In the genomic region with DNA sequence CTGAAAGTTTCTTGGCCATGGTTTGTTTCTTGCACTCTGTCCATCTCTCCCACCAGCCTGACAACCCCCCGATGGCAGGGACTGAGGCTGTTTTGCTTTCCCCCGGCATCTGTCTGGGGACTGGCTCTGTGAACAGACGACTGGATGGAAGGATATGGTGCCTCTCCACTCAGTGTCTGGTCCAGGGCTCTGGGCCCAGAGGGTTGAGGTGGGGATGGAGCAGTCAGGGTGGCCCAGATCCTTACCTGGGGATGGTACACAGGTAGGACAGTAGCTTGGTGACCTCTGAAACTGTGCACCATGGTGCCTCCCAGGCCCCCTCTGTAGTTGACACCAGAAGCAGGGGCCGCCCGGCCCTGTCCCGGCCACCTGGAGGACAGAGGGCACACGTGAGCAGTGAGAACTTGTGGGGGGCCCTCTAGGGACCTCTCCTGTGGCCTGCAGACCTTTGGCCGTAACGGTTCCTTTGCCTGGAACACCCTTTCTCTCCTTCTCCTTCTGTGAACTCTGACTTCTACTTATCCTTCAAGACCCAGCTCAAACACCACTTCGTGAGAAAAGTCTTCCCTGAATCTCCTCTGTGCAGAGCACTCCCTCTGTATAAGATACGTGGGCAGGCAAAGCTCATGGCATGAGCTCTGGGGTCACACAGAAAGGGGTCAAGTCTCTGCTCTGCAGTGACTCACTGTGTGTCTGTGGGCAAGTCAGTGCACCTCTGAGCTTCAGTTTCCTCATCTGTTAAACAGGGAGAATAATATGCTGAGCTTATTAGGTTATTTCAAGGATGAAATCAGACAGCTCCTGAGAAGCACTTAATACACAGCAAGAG, we compare ENCODE assay signal across 1 cellular context.
TF ChIP-seq lines count a peak whose summit lies in the region.

No MANE protein-coding gene starts in this region.

TF ChIP-seq in K562, 482 proteins besides CTCF, POLR2A, EP300 and RAD21:
- TF ChIP-seq, protein P1, sequence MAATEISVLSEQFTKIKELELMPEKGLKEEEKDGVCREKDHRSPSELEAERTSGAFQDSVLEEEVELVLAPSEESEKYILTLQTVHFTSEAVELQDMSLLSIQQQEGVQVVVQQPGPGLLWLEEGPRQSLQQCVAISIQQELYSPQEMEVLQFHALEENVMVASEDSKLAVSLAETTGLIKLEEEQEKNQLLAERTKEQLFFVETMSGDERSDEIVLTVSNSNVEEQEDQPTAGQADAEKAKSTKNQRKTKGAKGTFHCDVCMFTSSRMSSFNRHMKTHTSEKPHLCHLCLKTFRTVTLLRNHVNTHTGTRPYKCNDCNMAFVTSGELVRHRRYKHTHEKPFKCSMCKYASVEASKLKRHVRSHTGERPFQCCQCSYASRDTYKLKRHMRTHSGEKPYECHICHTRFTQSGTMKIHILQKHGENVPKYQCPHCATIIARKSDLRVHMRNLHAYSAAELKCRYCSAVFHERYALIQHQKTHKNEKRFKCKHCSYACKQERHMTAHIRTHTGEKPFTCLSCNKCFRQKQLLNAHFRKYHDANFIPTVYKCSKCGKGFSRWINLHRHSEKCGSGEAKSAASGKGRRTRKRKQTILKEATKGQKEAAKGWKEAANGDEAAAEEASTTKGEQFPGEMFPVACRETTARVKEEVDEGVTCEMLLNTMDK (IDR thresholded peaks at IDR 0.05; ENCODE audit: borderline replicate concordance, insufficient read depth, low read depth, low read length, poor library complexity, severe bottlenecking), result no peak
- TF ChIP-seq, protein P2, sequence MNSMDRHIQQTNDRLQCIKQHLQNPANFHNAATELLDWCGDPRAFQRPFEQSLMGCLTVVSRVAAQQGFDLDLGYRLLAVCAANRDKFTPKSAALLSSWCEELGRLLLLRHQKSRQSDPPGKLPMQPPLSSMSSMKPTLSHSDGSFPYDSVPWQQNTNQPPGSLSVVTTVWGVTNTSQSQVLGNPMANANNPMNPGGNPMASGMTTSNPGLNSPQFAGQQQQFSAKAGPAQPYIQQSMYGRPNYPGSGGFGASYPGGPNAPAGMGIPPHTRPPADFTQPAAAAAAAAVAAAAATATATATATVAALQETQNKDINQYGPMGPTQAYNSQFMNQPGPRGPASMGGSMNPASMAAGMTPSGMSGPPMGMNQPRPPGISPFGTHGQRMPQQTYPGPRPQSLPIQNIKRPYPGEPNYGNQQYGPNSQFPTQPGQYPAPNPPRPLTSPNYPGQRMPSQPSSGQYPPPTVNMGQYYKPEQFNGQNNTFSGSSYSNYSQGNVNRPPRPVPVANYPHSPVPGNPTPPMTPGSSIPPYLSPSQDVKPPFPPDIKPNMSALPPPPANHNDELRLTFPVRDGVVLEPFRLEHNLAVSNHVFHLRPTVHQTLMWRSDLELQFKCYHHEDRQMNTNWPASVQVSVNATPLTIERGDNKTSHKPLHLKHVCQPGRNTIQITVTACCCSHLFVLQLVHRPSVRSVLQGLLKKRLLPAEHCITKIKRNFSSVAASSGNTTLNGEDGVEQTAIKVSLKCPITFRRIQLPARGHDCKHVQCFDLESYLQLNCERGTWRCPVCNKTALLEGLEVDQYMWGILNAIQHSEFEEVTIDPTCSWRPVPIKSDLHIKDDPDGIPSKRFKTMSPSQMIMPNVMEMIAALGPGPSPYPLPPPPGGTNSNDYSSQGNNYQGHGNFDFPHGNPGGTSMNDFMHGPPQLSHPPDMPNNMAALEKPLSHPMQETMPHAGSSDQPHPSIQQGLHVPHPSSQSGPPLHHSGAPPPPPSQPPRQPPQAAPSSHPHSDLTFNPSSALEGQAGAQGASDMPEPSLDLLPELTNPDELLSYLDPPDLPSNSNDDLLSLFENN (IDR thresholded peaks at IDR 0.05; ENCODE audit: low read depth in 2 of 2, low read length in 2 of 2), result no peak
- TF ChIP-seq CBX1 (IDR thresholded peaks at IDR 0.05; ENCODE audit: low read depth), result no peak
- TF ChIP-seq PTRF (tag; IDR thresholded peaks at IDR 0.05), result no peak
- no peak for TF ChIP-seq MIER1 (IDR thresholded peaks at IDR 0.05; ENCODE audit: low read depth)
- TF ChIP-seq, protein P3, sequence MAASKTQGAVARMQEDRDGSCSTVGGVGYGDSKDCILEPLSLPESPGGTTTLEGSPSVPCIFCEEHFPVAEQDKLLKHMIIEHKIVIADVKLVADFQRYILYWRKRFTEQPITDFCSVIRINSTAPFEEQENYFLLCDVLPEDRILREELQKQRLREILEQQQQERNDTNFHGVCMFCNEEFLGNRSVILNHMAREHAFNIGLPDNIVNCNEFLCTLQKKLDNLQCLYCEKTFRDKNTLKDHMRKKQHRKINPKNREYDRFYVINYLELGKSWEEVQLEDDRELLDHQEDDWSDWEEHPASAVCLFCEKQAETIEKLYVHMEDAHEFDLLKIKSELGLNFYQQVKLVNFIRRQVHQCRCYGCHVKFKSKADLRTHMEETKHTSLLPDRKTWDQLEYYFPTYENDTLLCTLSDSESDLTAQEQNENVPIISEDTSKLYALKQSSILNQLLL (CRISPR knock-in tag; IDR thresholded peaks at IDR 0.05; ENCODE audit: borderline replicate concordance), result no peak
- no peak for TF ChIP-seq GATAD2A (IDR thresholded peaks at IDR 0.05)
- TF ChIP-seq CBFB (CRISPR knock-in tag; IDR thresholded peaks at IDR 0.05), result no peak
- TF ChIP-seq EHMT2 (IDR thresholded peaks at IDR 0.05), result no peak
- no peak for TF ChIP-seq NCOR1 (IDR thresholded peaks at IDR 0.05)
